Comparison of ENCODE assay signal across 8 cellular contexts in genomic region chr6:2970753-2971419, GRCh38. TPM values are rescaled to one million over a fixed set of nuclear protein-coding genes. Genes with fewer than 3 reads are reported as not detected.
DNase-seq lines count a peak whose midpoint lies in the region; ATAC-seq and TF ChIP-seq lines count a peak whose summit lies in the region.

No MANE protein-coding gene starts in this region.

- TF ChIP-seq POLR2A in ovary (IDR thresholded peaks at IDR 0.05) = no peak
- no peak for TF ChIP-seq POLR2A in vagina (IDR thresholded peaks at IDR 0.05)

- H3K4me1 ChIP-seq in heart right ventricle = peaks cover 0 to 49% (median 29%) of the 10 kb centered on the region in 9 donors
- H3K4me1 ChIP-seq in ovary (ENCODE audit: insufficient read depth) = peaks cover 5% of the 10 kb centered on the region
- peaks cover 22% of the 10 kb centered on the region for H3K4me1 ChIP-seq in vagina

- TF ChIP-seq EP300 in ovary (IDR thresholded peaks at IDR 0.05) = no peak

- H3K36me3 ChIP-seq in heart right ventricle = peaks cover 0 to 20% (median 0%) of the 10 kb centered on the region in 9 donors
- H3K36me3 ChIP-seq in ovary = no peaks in the 10 kb centered on the region
- no peaks in the 10 kb centered on the region for H3K36me3 ChIP-seq in vagina

- 0 to 1% methylated on average over 63 to 72 of the region's 80 CpGs for WGBS in heart right ventricle, 2 donors
- WGBS in ovary, 3 donors = 0 to 2% (median 0%) methylated on average over 17 to 79 of the region's 80 CpGs

- H3K27me3 ChIP-seq in heart right ventricle (no peaks in the 10 kb centered on the region), ovary (no peaks in the 10 kb centered on the region), vagina (no peaks in the 10 kb centered on the region)

- H3K9me3 ChIP-seq in heart right ventricle (no peaks in the 10 kb centered on the region), ovary (no peaks in the 10 kb centered on the region), vagina (no peaks in the 10 kb centered on the region)

- DNase-seq in H4 (ENCODE audit: low spot score) (peak; percentile 33), SW480 (ENCODE audit: low spot score) (peak; percentile 54), amniotic epithelial cell (ENCODE audit: low read depth) (peak; percentile 55), heart right ventricle (peak; percentile 84 to 85), ovary (peak; percentile 73 to 84 (median 81)), vagina (ENCODE audit: extremely low spot score in 2 of 2) (no peak)

- H3K4me3 ChIP-seq in heart right ventricle (peak overlapping the region; percentile 33 to 88 (median 78)), ovary (peak overlapping the region; percentile 78), vagina (peak overlapping the region; percentile 69 to 88)

- ATAC-seq in heart right ventricle (peak; percentile 76 to 93 (median 90)), GM19351 (IDR thresholded peaks at IDR 0.05; ENCODE audit: unreplicated experiment) (no peak)

- TF ChIP-seq CTCF in 22Rv1 (IDR thresholded peaks at IDR 0.05) (no peak), heart right ventricle (IDR thresholded peaks at IDR 0.05) (no peak), ovary (IDR thresholded peaks at IDR 0.05) (peak in 1 of 3 donors; percentile 18), vagina (IDR thresholded peaks at IDR 0.05) (no peak)

- peak overlapping the region; percentile 80 for H3K27ac ChIP-seq in 22Rv1
- H3K27ac ChIP-seq in heart right ventricle = peak overlapping the region; percentile 95 to 100 (median 98)
- peak overlapping the region; percentile 87 to 99 for H3K27ac ChIP-seq in ovary
- H3K27ac ChIP-seq in vagina = peak overlapping the region; percentile 98

- intact Hi-C loops in heart right ventricle (cut with DNase I) (loop anchor here in 3 of 10 donors (1.0 to 2.0 kb wide), 2 partner anchors 18 to 19 kb away; no protein-coding TSS in a partner anchor), ovary (cut with DNase I) (no loop called here), vagina (cut with DNase I) (no loop called here)

RNA-seq across cellular contexts. Expression of gene SERPINB6, which starts 0.5 kb away (rescaled TPM):
- 107 and 115 TPM in 2 replicates for total RNA-seq in H4 (2014; rRNA removed; shearing (Covaris generic))
- total RNA-seq in heart right ventricle (100 to 1,000 TPM; 163 to 261 (median 183) TPM), ovary (100 to 1,000 TPM in 6 of 7 donors, 10 to 100 TPM in 1; 98.1 to 161 (median 156) TPM), vagina (93.8 TPM)
- polyA plus RNA-seq in heart right ventricle (100 to 1,000 TPM; 138 to 153 TPM), ovary (100 to 1,000 TPM; 138 to 252 TPM)

RNA-seq across cellular contexts. Expression of gene NQO2, which starts 28.8 kb away (rescaled TPM):
- total RNA-seq in H4 (2014; rRNA removed; shearing (Covaris generic)) = 119 and 124 TPM in 2 replicates
- total RNA-seq in heart right ventricle (10 to 100 TPM; 29.5 to 88.4 (median 48.2) TPM), ovary (10 to 100 TPM; 16.2 to 41.1 (median 26.8) TPM), vagina (11.8 TPM)
- polyA plus RNA-seq in heart right ventricle (100 to 1,000 TPM in 1 of 2 donors, 10 to 100 TPM in 1; 52.3 to 107 TPM), ovary (10 to 100 TPM; 31.6 to 48.4 TPM)

Comparison
In these comparisons a context has a peak if more than half of its experiments do, and no peak if none do; other contexts are left out.
1. DNase-seq: peak in H4 (single experiment), SW480 (single experiment), amniotic epithelial cell (single experiment), heart right ventricle (2 of 2) and ovary (5 of 5); none in vagina (0 of 2).
2. Peak in every context shown above with its lines, with median percentiles within 50 percentile points of each other: H3K27ac ChIP-seq and H3K4me3 ChIP-seq.